In genomic region chr6:31287621-31288020, GRCh38 we compare ENCODE assay signal across 21 cellular contexts.
"Had no signal": no experiment of that assay in that cellular context is flagged by ENCODE, and none has a peak within 500 bp of the region (broad histone marks: within the 10 kb centered on the region; RNA-seq: fewer than 3 reads in every experiment).

No MANE protein-coding gene starts in this region.

- H3K4me1 ChIP-seq: esophagus muscularis mucosa, gastrocnemius medialis, left lung, parathyroid adenoma, prostate gland, spleen, tibial artery had no signal

- H2AFZ ChIP-seq: parathyroid adenoma had no signal

- ATAC-seq: effector memory CD8-positive, alpha-beta T cell; gastrocnemius medialis; left lung; natural killer cell treated with Interleukin-12 subunit alpha and Interleukin-12 subunit beta and Interleukin-15 and Interleukin-18, amount 100 ng/mL, for 72 hours; sciatic nerve; stimulated activated memory B cell treated with anti-CD40 and anti-IgM and Interleukin-4, amounts not matched to agents 10 μg/mL and 1 μg/mL and 100 μg/mL, for 72 hours had no signal

- H3K4me3 ChIP-seq: esophagus muscularis mucosa, gastrocnemius medialis, left lung, lung, prostate gland, spleen, tibial artery had no signal

- H3K27ac ChIP-seq: epithelial cell of prostate, esophagus muscularis mucosa, gastrocnemius medialis, left lung, parathyroid adenoma, prostate gland, spleen, tibial artery had no signal

- H3K9me3 ChIP-seq: esophagus muscularis mucosa, gastrocnemius medialis, left lung, prostate gland, spleen, tibial artery had no signal

- DNase-seq: effector memory CD8-positive, alpha-beta T cell; gastrocnemius medialis; glutamatergic neuron; islet precursor cell; left lung; mesenchymal stem cell; midbrain; retina; spleen; stimulated activated CD4-positive, alpha-beta T cell treated with anti-CD3 and anti-CD28 coated beads, Interleukin-15, amount 100 ng/mL, for 24 hours; stimulated activated CD4-positive, alpha-beta T cell treated with anti-CD3 and anti-CD28 coated beads, Interleukin-1b, Interleukin-23, amount 100 ng/mL, for 48 hours; stimulated activated CD4-positive, alpha-beta T cell treated with anti-CD3 and anti-CD28 coated beads, Interleukin-4, amount 100 ng/mL, for 24 hours; tibial artery had no signal

- H3K79me2 ChIP-seq: parathyroid adenoma had no signal

- H3K36me3 ChIP-seq: esophagus muscularis mucosa, gastrocnemius medialis, left lung, prostate gland, spleen, tibial artery had no signal

- H3K9ac ChIP-seq: parathyroid adenoma had no signal
